Comparison of ENCODE assay signal across 1 cellular context in the genomic region with DNA sequence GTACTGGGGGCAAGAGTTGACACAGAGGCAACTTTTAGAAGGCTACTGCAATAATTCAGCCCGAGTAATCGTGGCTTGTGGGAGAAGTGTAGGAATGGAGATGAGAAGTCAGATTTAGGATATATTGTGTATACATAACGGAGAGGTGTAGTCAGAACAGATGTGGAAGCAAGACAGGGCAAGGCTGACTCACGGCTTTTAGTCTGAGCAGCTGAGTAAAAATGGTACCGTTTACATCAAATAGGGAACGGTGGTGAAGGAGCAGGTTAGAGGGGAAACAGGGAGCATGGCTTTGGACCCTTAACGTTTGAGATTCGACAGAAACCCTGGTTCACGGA.
TF ChIP-seq lines count a peak whose summit lies in the region.

No MANE protein-coding gene starts in this region.

TF ChIP-seq in HepG2, 621 proteins besides CTCF, POLR2A, EP300 and RAD21 (continued from another document):
- TF ChIP-seq, protein P1, sequence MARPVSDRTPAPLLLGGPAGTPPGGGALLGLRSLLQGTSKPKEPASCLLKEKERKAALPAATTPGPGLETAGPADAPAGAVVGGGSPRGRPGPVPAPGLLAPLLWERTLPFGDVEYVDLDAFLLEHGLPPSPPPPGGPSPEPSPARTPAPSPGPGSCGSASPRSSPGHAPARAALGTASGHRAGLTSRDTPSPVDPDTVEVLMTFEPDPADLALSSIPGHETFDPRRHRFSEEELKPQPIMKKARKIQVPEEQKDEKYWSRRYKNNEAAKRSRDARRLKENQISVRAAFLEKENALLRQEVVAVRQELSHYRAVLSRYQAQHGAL (CRISPR knock-in tag; IDR thresholded peaks at IDR 0.05; ENCODE audit: not compliant biosample characterization), result no peak
- 0 out of 2 replicates have a peak, but pooled peaks have one; percentile 16 for TF ChIP-seq ZNF761 (CRISPR knock-in tag; conservative IDR thresholded peaks at IDR 0.05)
- 0 out of 2 replicates have a peak, but pooled peaks have one; percentile 14 for TF ChIP-seq ZNF724P (CRISPR knock-in tag; IDR thresholded peaks at IDR 0.05; ENCODE audit: borderline replicate concordance)
- no peak for TF ChIP-seq ZGPAT (CRISPR knock-in tag; IDR thresholded peaks at IDR 0.05)
- TF ChIP-seq ZNF329 (CRISPR knock-in tag; IDR thresholded peaks at IDR 0.05; ENCODE audit: low read depth), result no peak
- TF ChIP-seq ZNF781 (CRISPR knock-in tag; IDR thresholded peaks at IDR 0.05; ENCODE audit: borderline replicate concordance, not compliant biosample characterization), result peak; percentile 4
- TF ChIP-seq TEAD3 (CRISPR knock-in tag; optimal IDR thresholded peaks at IDR 0.05; ENCODE audit: borderline replicate concordance), result peak; percentile 0
- no peak for TF ChIP-seq SETDB1 (CRISPR knock-in tag; IDR thresholded peaks at IDR 0.05; ENCODE audit: borderline replicate concordance)
